In the genomic region with DNA sequence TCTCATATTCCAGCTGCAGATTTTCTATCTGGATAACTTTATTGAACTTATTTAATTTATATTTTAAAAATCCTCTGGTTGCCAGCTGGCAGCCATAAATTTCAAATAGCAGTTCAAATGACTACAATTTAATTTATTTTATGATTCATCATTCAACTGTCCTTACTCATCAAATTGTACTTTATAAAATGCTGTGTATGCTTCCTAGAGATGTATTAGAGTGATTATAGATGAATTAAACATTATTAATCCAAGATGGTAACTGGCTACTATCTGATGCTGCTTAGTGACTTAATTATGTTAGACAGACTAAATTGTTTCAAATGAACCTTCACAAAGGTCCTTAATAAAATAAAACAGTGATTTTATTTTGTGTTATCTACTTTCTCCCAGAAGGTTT, we compare ENCODE assay signal across 27 cellular contexts.
"Had no signal": no experiment of that assay in that cellular context is flagged by ENCODE, and none has a peak within 500 bp of the region (broad histone marks: within the 10 kb centered on the region; RNA-seq: fewer than 3 reads in every experiment).

No MANE protein-coding gene starts in this region.

- DNase-seq: activated CD4-positive, alpha-beta T cell treated with anti-CD3 and anti-CD28 coated beads for 48 hours; activated CD4-positive, alpha-beta T cell treated with anti-CD3 and anti-CD28 coated beads, Interleukin-2, amount 50 U/mL, for 48 hours; activated CD8-positive, alpha-beta memory T cell treated with anti-CD3 and anti-CD28 coated beads for 24 hours; activated gamma-delta T cell treated with Interleukin-2 at 50 U/mL for 16 hours; activated naive CD4-positive, alpha-beta T cell treated with anti-CD3 and anti-CD28 coated beads, Interleukin-2, amount 50 U/mL, for 16 hours; activated naive CD8-positive, alpha-beta T cell treated with anti-CD3 and anti-CD28 coated beads, Interleukin-2, amount 50 U/mL, for 24 hours; activated T-cell treated with anti-CD3 and anti-CD28 coated beads, Interleukin-2, amount 50 U/mL, for 1 hour; amygdala; dermis blood vessel endothelial cell; effector CD4-positive, alpha-beta T cell; esophagus squamous epithelium; gastrocnemius medialis; glutamatergic neuron; islet precursor cell; left ventricle myocardium inferior; mucosa of descending colon; ovary; sigmoid colon; stimulated activated CD4-positive, alpha-beta T cell treated with anti-CD3 and anti-CD28 coated beads, Interleukin-15, amount 100 ng/mL, for 24 hours; stimulated activated CD4-positive, alpha-beta T cell treated with anti-CD3 and anti-CD28 coated beads, Interleukin-2, amount 100 ng/mL, for 24 hours; stimulated activated naive B cell treated with anti-CD40 and anti-IgM and Interleukin-4, amounts not matched to agents 10 μg/mL and 1 μg/mL and 100 μg/mL, for 72 hours; stomach; thyroid gland had no signal

- H3K9me3 ChIP-seq: esophagus squamous epithelium, gastrocnemius medialis, left ventricle myocardium inferior, mucosa of descending colon, ovary, prostate gland, sigmoid colon, stomach, thyroid gland had no signal

- H3K27ac ChIP-seq: epithelial cell of prostate, esophagus squamous epithelium, gastrocnemius medialis, left ventricle myocardium inferior, ovary, prostate gland, sigmoid colon, stomach, thyroid gland had no signal

- H3K27me3 ChIP-seq: esophagus squamous epithelium, gastrocnemius medialis, ovary, sigmoid colon, stomach, thyroid gland had no signal

- H3K36me3 ChIP-seq: esophagus squamous epithelium, gastrocnemius medialis, left ventricle myocardium inferior, ovary, prostate gland, sigmoid colon, stomach, thyroid gland had no signal

- H3K4me3 ChIP-seq: esophagus squamous epithelium, gastrocnemius medialis, left ventricle myocardium inferior, lung, mucosa of descending colon, ovary, prostate gland, sigmoid colon, stomach, thyroid gland had no signal

- ATAC-seq: activated naive CD8-positive, alpha-beta T cell treated with anti-CD3 and anti-CD28 coated beads, Interleukin-2, amount 50 U/mL, for 24 hours; gastrocnemius medialis; mucosa of descending colon; stimulated activated naive B cell treated with anti-CD40 and anti-IgM and Interleukin-4, amounts not matched to agents 10 μg/mL and 1 μg/mL and 100 μg/mL, for 72 hours had no signal

- H3K9me3 Mint-ChIP-seq: activated T-helper 1 cell treated with anti-CD3 and anti-CD28 coated beads, Interleukin-12 subunit alpha, Interleukin-12 subunit beta, Interleukin-2, Interleukin-4 antibody, amounts not matched to agents 30 ng/mL and 10 ng/mL and 1 ng/mL, durations not matched to agents 14 hours and 24 hours and 36 hours had no signal

- H3K4me1 ChIP-seq: prostate gland had no signal

- H3K4me1 Mint-ChIP-seq: activated naive CD8-positive, alpha-beta T cell treated with anti-CD3 and anti-CD28 coated beads, Interleukin-2, amount 50 U/mL, for 24 hours had no signal

- H3K4me3 Mint-ChIP-seq: activated naive CD8-positive, alpha-beta T cell treated with anti-CD3 and anti-CD28 coated beads, Interleukin-2, amount 50 U/mL, for 24 hours; activated T-helper 1 cell treated with anti-CD3 and anti-CD28 coated beads, Interleukin-12 subunit alpha, Interleukin-12 subunit beta, Interleukin-2, Interleukin-4 antibody, amounts not matched to agents 30 ng/mL and 10 ng/mL and 1 ng/mL, durations not matched to agents 14 hours and 24 hours and 36 hours; stimulated activated naive B cell treated with anti-CD40 and anti-IgM and Interleukin-4, amounts not matched to agents 10 μg/mL and 1 μg/mL and 100 μg/mL, for 72 hours had no signal

- H3K27me3 Mint-ChIP-seq: activated naive CD8-positive, alpha-beta T cell treated with anti-CD3 and anti-CD28 coated beads, Interleukin-2, amount 50 U/mL, for 24 hours; stimulated activated naive B cell treated with anti-CD40 and anti-IgM and Interleukin-4, amounts not matched to agents 10 μg/mL and 1 μg/mL and 100 μg/mL, for 72 hours had no signal

- H3K27ac Mint-ChIP-seq: activated naive CD8-positive, alpha-beta T cell treated with anti-CD3 and anti-CD28 coated beads, Interleukin-2, amount 50 U/mL, for 24 hours; activated T-helper 1 cell treated with anti-CD3 and anti-CD28 coated beads, Interleukin-12 subunit alpha, Interleukin-12 subunit beta, Interleukin-2, Interleukin-4 antibody, amounts not matched to agents 30 ng/mL and 10 ng/mL and 1 ng/mL, durations not matched to agents 14 hours and 24 hours and 36 hours; stimulated activated naive B cell treated with anti-CD40 and anti-IgM and Interleukin-4, amounts not matched to agents 10 μg/mL and 1 μg/mL and 100 μg/mL, for 72 hours had no signal
